Comparison of ENCODE assay signal across 16 cellular contexts in genomic region chr2:65374999-65375398, GRCh38.
"Had no signal": no experiment of that assay in that cellular context is flagged by ENCODE, and none has a peak within 500 bp of the region (broad histone marks: within the 10 kb centered on the region; RNA-seq: fewer than 3 reads in every experiment).

No MANE protein-coding gene starts in this region.

- H3K36me3 ChIP-seq: ovary, suprapubic skin had no signal

- DNase-seq: activated CD4-positive, alpha-beta T cell treated with anti-CD3 and anti-CD28 coated beads for 4 hours; activated CD8-positive, alpha-beta T cell treated with anti-CD3 and anti-CD28 coated beads, Interleukin-2, amount 10 ng/mL, durations not matched to agents 7 days and 5 days; activated naive CD4-positive, alpha-beta T cell treated with Interleukin-2 at 50 U/mL for 16 hours; caudate nucleus; effector CD4-positive, alpha-beta T cell; foreskin keratinocyte; head of caudate nucleus; left colon; mesendoderm; ovary; stimulated activated CD4-positive, alpha-beta T cell treated with anti-CD3 and anti-CD28 coated beads, Interleukin-4, amount 100 ng/mL, for 1 hour; stimulated activated CD8-positive, alpha-beta memory T cell treated with anti-CD3 and anti-CD28 coated beads, Interleukin-4, amount 100 ng/mL, for 48 hours; stimulated activated naive CD8-positive, alpha-beta T cell treated with anti-CD3 and anti-CD28 coated beads, Interleukin-15, Interleukin-2, amounts not matched to agents 100 U/mL and 50 U/mL, for 24 hours had no signal

- H3K9me3 ChIP-seq: ovary, suprapubic skin had no signal

- H3K27ac Mint-ChIP-seq: activated CD8-positive, alpha-beta T cell treated with anti-CD3 and anti-CD28 coated beads, Interleukin-2, amount 10 ng/mL, durations not matched to agents 7 days and 5 days; activated T-helper 1 cell treated with anti-CD3 and anti-CD28 coated beads, Interleukin-12 subunit alpha, Interleukin-12 subunit beta, Interleukin-2, Interleukin-4 antibody, amounts not matched to agents 30 ng/mL and 10 ng/mL and 1 ng/mL, durations not matched to agents 14 hours and 24 hours and 36 hours had no signal

- H3K9me3 Mint-ChIP-seq: activated T-helper 1 cell treated with anti-CD3 and anti-CD28 coated beads, Interleukin-12 subunit alpha, Interleukin-12 subunit beta, Interleukin-2, Interleukin-4 antibody, amounts not matched to agents 30 ng/mL and 10 ng/mL and 1 ng/mL, durations not matched to agents 14 hours and 24 hours and 36 hours had no signal

- H3K4me3 Mint-ChIP-seq: activated CD8-positive, alpha-beta T cell treated with anti-CD3 and anti-CD28 coated beads, Interleukin-2, amount 10 ng/mL, durations not matched to agents 7 days and 5 days; activated T-helper 1 cell treated with anti-CD3 and anti-CD28 coated beads, Interleukin-12 subunit alpha, Interleukin-12 subunit beta, Interleukin-2, Interleukin-4 antibody, amounts not matched to agents 30 ng/mL and 10 ng/mL and 1 ng/mL, durations not matched to agents 14 hours and 24 hours and 36 hours had no signal

- H3K4me3 ChIP-seq: coronary artery, ovary, suprapubic skin had no signal

- H3K27me3 ChIP-seq: foreskin keratinocyte, ovary, suprapubic skin had no signal

- H3K27ac ChIP-seq: coronary artery, foreskin keratinocyte, ovary, suprapubic skin had no signal
